1 cellular context compared by ENCODE assay signal in genomic region chr17:77212081-77212832, GRCh38.
A peak's percentile ranks its signal among the peaks of the same experiment; 100 is the strongest.
TF ChIP-seq lines count a peak whose summit lies in the region.

No MANE protein-coding gene starts in this region.

TF ChIP-seq in GM12878, 131 proteins besides CTCF, POLR2A, EP300 and RAD21 (continued from another document and continues in another):
- TF ChIP-seq BCL11A (IDR thresholded peaks at IDR 0.05; ENCODE audit: low read depth, low read length) (peak; percentile 97), RFX5 (IDR thresholded peaks at IDR 0.05; ENCODE audit: low read depth, low read length) (no peak), CREM (IDR thresholded peaks at IDR 0.05; ENCODE audit: low read depth) (peak; percentile 67; the same call in 1 of the 2 replicates), ZNF24 (IDR thresholded peaks at IDR 0.05) (0 out of 2 replicates have a peak, but pooled peaks have one; percentile 53), IKZF2 (IDR thresholded peaks at IDR 0.05) (peak; percentile 90 to 93), MTA3 (IDR thresholded peaks at IDR 0.05; ENCODE audit: borderline replicate concordance, low read length) (0 out of 2 replicates have a peak, but pooled peaks have one; percentile 30), BHLHE40 (IDR thresholded peaks at IDR 0.05; ENCODE audit: borderline replicate concordance in 1 of 2, low read depth in 2 of 2, low read length in 1 of 2) (peak; percentile 42 to 65; a peak in 2 of 4 replicates), CHD4 (IDR thresholded peaks at IDR 0.05) (0 out of 2 replicates have a peak, but pooled peaks have one; percentile 81), JUNB (IDR thresholded peaks at IDR 0.05) (peak; percentile 73), SPI1 (IDR thresholded peaks at IDR 0.05; ENCODE audit: borderline replicate concordance, insufficient read depth, low read depth, low read length) (peak; percentile 99), MEF2B (IDR thresholded peaks at IDR 0.05; ENCODE audit: partially characterized antibody, poor library complexity, severe bottlenecking) (peak; percentile 96), FOS (IDR thresholded peaks at IDR 0.05; ENCODE audit: borderline replicate concordance, extremely low read depth, insufficient read length) (no peak), FOXM1 (IDR thresholded peaks at IDR 0.05; ENCODE audit: low read depth, low read length) (peak; percentile 78; the same call in 1 of the 2 replicates), ZNF217 (IDR thresholded peaks at IDR 0.05) (peak; percentile 61; the same call in 1 of the 2 replicates), CBX5 (IDR thresholded peaks at IDR 0.05; ENCODE audit: low read depth) (peak; percentile 27; the same call in 1 of the 2 replicates), BACH1 (IDR thresholded peaks at IDR 0.05; ENCODE audit: borderline replicate concordance) (peak; percentile 44; the same call in 1 of the 2 replicates), CBFB (IDR thresholded peaks at IDR 0.05; ENCODE audit: low read depth) (0 out of 2 replicates have a peak, but pooled peaks have one; percentile 36), SMC3 (IDR thresholded peaks at IDR 0.05; ENCODE audit: borderline replicate concordance, low read length) (peak; percentile 3; the same call in 1 of the 2 replicates), SKIL (IDR thresholded peaks at IDR 0.05; ENCODE audit: low read depth, poor library complexity, severe bottlenecking) (peak; percentile 55), ZNF687 (IDR thresholded peaks at IDR 0.05) (peak; percentile 70; the same call in 1 of the 2 replicates), ATF2 (IDR thresholded peaks at IDR 0.05; ENCODE audit: low read length) (peak; percentile 85), BCL3 (IDR thresholded peaks at IDR 0.05; ENCODE audit: borderline replicate concordance, insufficient read depth, low read depth, low read length, poor library complexity, severe bottlenecking) (no peak), GATAD2B (conservative IDR thresholded peaks at IDR 0.05; ENCODE audit: low read depth) (0 out of 2 replicates have a peak, but pooled peaks have one; percentile 53), DPF2 (IDR thresholded peaks at IDR 0.05) (peak; percentile 95), CEBPZ (IDR thresholded peaks at IDR 0.05; ENCODE audit: low read depth, low read length) (no peak), SRF (IDR thresholded peaks at IDR 0.05; ENCODE audit: low read depth in 2 of 2, low read length in 2 of 2) (peak in 1 of 2 experiments; percentile 44; a peak in 1 of 4 replicates), ZBTB11 (CRISPR knock-in tag; IDR thresholded peaks at IDR 0.05) (no peak), PAX5 (IDR thresholded peaks at IDR 0.05; ENCODE audit: borderline replicate concordance, low read depth, low read length) (peak; percentile 57; the same call in 1 of the 2 replicates), MTA2 (IDR thresholded peaks at IDR 0.05; ENCODE audit: low read depth) (peak; percentile 98), NBN (IDR thresholded peaks at IDR 0.05) (peak; percentile 49; the same call in 1 of the 2 replicates), IRF3 (IDR thresholded peaks at IDR 0.05) (no peak), SP1 (IDR thresholded peaks at IDR 0.05; ENCODE audit: low read depth, low read length) (peak; percentile 71), BMI1 (IDR thresholded peaks at IDR 0.05; ENCODE audit: borderline replicate concordance) (peak; percentile 27; the same call in 1 of the 2 replicates), NFIC (IDR thresholded peaks at IDR 0.05; ENCODE audit: low read depth, low read length) (peak; percentile 89; the same call in 1 of the 2 replicates), RELB (IDR thresholded peaks at IDR 0.05; ENCODE audit: low read depth) (peak; percentile 89), EED (IDR thresholded peaks at IDR 0.05; ENCODE audit: low read depth) (peak; percentile 56), E2F4 (IDR thresholded peaks at IDR 0.05; ENCODE audit: low read depth, low read length) (no peak), ASH2L (IDR thresholded peaks at IDR 0.05; ENCODE audit: borderline replicate concordance, low read depth) (no peak)
